20 cellular contexts compared by ENCODE assay signal in the genomic region with DNA sequence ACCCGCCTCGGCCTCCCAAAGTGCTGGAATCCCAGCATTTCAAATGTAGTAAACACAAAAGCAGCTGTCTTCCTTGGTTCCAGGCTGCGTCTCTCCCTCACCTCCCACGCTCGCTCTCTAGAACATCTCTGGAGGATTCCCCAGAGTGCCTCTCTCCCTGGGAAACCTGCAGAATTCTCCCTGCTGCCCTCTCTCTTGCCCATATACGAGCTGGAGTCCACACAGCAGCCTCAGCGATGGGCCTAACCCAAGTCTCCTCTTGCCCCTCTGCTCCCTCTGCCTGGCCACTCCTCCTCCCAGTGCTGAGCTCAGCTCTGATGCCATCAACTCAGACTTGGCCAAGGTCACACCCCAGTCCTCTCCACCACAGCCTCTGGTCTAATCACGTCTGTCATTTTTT. TPM values are rescaled to one million over a fixed set of nuclear protein-coding genes. Genes with fewer than 3 reads are reported as not detected.
A peak's percentile ranks its signal among the peaks of the same experiment; 100 is the strongest.
DNase-seq lines count a peak whose midpoint lies in the region; ATAC-seq and TF ChIP-seq lines count a peak whose summit lies in the region.
"Had no signal": no experiment of that assay in that cellular context is flagged by ENCODE, and none has a peak within 500 bp of the region (broad histone marks: within the 10 kb centered on the region; RNA-seq: fewer than 3 reads in every experiment).

No MANE protein-coding gene starts in this region.

- no peak for TF ChIP-seq POLR2A in heart left ventricle (IDR thresholded peaks at IDR 0.05)
- TF ChIP-seq POLR2A in Peyer's patch (IDR thresholded peaks at IDR 0.05) = no peak

- ATAC-seq in Right ventricle myocardium inferior (peak; percentile 58), heart left ventricle (peak in 3 of 4 donors; percentile 54 to 69 (median 59)), upper lobe of right lung (peak; percentile 8), GM18517 (IDR thresholded peaks at IDR 0.05; ENCODE audit: unreplicated experiment) (no peak)
- ATAC-seq: natural killer cell had no signal

- DNase-seq in Right ventricle myocardium inferior (ENCODE audit: missing footprints) (no peak), cardiac septum (ENCODE audit: low spot score) (no peak), heart left ventricle (peak in 1 of 5 donors; percentile 40), pons (ENCODE audit: low spot score) (peak; percentile 28), upper lobe of right lung (no peak), Peyer's patch (no peak), NCI-H526 treated with DMSO at 0.1 percent for 48 hours (lab: John Stamatoyannopoulos, UW) (no peak)
- DNase-seq: 8988T; activated CD4-positive, alpha-beta T cell treated with anti-CD3 and anti-CD28 coated beads, Interleukin-2, amount 50 U/mL, for 48 hours; activated gamma-delta T cell; erythroblast; natural killer cell; NCI-H1105 treated with DMSO at 0.1 percent for 48 hours; NCI-H510A; SHP77 treated with DMSO at 0.1 percent for 48 hours; spleen; stimulated activated CD4-positive, alpha-beta T cell treated with anti-CD3 and anti-CD28 coated beads, Interleukin-4, amount 100 ng/mL, for 24 hours had no signal

- no peaks in the 10 kb centered on the region for H3K9me3 ChIP-seq in heart left ventricle
- no peaks in the 10 kb centered on the region for H3K9me3 ChIP-seq in upper lobe of right lung
- H3K9me3 ChIP-seq in Peyer's patch = no peaks in the 10 kb centered on the region
- H3K9me3 ChIP-seq: spleen, vagina had no signal

- H3K4me3 ChIP-seq in heart left ventricle (no peak overlapping the region), upper lobe of right lung (no peak overlapping the region), Peyer's patch (no peak overlapping the region)
- H3K4me3 ChIP-seq: spleen, vagina had no signal

- WGBS in heart left ventricle, 4 donors = 50 to 57% (median 55%) methylated on average over 8 of the region's 8 CpGs

- TF ChIP-seq CTCF in heart left ventricle (IDR thresholded peaks at IDR 0.05) = no peak
- no peak for TF ChIP-seq CTCF in upper lobe of right lung (IDR thresholded peaks at IDR 0.05)
- no peak for TF ChIP-seq CTCF in Peyer's patch (IDR thresholded peaks at IDR 0.05)

- H3K4me1 ChIP-seq in heart left ventricle (peaks cover 6 to 77% (median 53%) of the 10 kb centered on the region in 12 donors), upper lobe of right lung (no peaks in the 10 kb centered on the region), Peyer's patch (no peaks in the 10 kb centered on the region)
- H3K4me1 ChIP-seq: spleen had no signal

- H3K27me3 ChIP-seq in heart left ventricle (no peaks in the 10 kb centered on the region), upper lobe of right lung (no peaks in the 10 kb centered on the region), Peyer's patch (no peaks in the 10 kb centered on the region)
- H3K27me3 ChIP-seq: vagina had no signal

- H3K36me3 ChIP-seq in heart left ventricle = peaks cover 0 to 46% (median 31%) of the 10 kb centered on the region in 9 donors
- no peaks in the 10 kb centered on the region for H3K36me3 ChIP-seq in upper lobe of right lung
- no peaks in the 10 kb centered on the region for H3K36me3 ChIP-seq in Peyer's patch
- H3K36me3 ChIP-seq: spleen, vagina had no signal

- intact Hi-C loops in Right ventricle myocardium inferior (cut with DNase I) = no loop called here
- intact Hi-C loops in cardiac septum (cut with DNase I) = no loop called here
- intact Hi-C loops in heart left ventricle (cut with DNase I) = loop anchor here in 3 of 10 donors (10.0 kb wide), 2 partner anchors 69 to 209 kb away; no protein-coding TSS in a partner anchor
- intact Hi-C loops in upper lobe of right lung (cut with DNase I) = no loop called here

- H3K27ac ChIP-seq in heart left ventricle (peak overlapping the region in 10 of 12 donors; percentile 5 to 85 (median 46)), upper lobe of right lung (no peak overlapping the region), Peyer's patch (no peak overlapping the region)
- H3K27ac ChIP-seq: HL-60, spleen, vagina had no signal

RNA-seq across cellular contexts. Expression of gene GPRC5B, which starts 10.6 kb away (rescaled TPM):
- 90.0 TPM for total RNA-seq in Right ventricle myocardium inferior
- 54.1 TPM for total RNA-seq in cardiac septum
- 100 to 1,000 TPM in 1 of 9 donors, 10 to 100 TPM in 8; 54.7 to 104 (median 77.9) TPM for total RNA-seq in heart left ventricle
- 10 to 100 TPM; 43.0 to 97.5 TPM for polyA plus RNA-seq in heart left ventricle
- total RNA-seq in upper lobe of right lung = 21.1 TPM
- total RNA-seq in Peyer's patch = 10 to 100 TPM in 1 of 4 donors, 1 to 10 TPM in 3; 3.5 to 22.9 (median 6.6) TPM
- total RNA-seq: natural killer cell had no signal

Comparison
In these comparisons a context has a peak if more than half of its experiments do, and no peak if none do; other contexts are left out.
1. H3K27ac ChIP-seq: peak in heart left ventricle (10 of 12); none in upper lobe of right lung (single experiment) and Peyer's patch (0 of 4).